18 cellular contexts compared by ENCODE assay signal in genomic region chr1:225626698-225627097, GRCh38. TPM values are rescaled to one million over a fixed set of nuclear protein-coding genes. Genes with fewer than 3 reads are reported as not detected.
DNase-seq lines count a peak whose midpoint lies in the region; ATAC-seq, FAIRE-seq and TF ChIP-seq lines count a peak whose summit lies in the region.
"Had no signal": no experiment of that assay in that cellular context is flagged by ENCODE, and none has a peak within 500 bp of the region (broad histone marks: within the 10 kb centered on the region; RNA-seq: fewer than 3 reads in every experiment).

No MANE protein-coding gene starts in this region.

- no peak overlapping the region for H2AFZ ChIP-seq in GM23338

- no peak for DNase-seq in GM23338 (ENCODE audit: low spot score)
- DNase-seq in WTC11 (ENCODE audit: low spot score): no peak
- peak; percentile 41 for DNase-seq in fibroblast of the aortic adventitia (ENCODE audit: low read depth)
- no peak for DNase-seq in frontal cortex (ENCODE audit: low spot score in 2 of 2)
- DNase-seq in activated CD4-positive, alpha-beta T cell treated with anti-CD3 and anti-CD28 coated beads for 48 hours: no peak
- DNase-seq in HFFc6: no peak
- DNase-seq: activated CD4-positive, alpha-beta T cell treated with anti-CD3 and anti-CD28 coated beads for 4 hours; activated naive CD4-positive, alpha-beta T cell treated with anti-CD3 and anti-CD28 coated beads for 36 hours; effector CD8-positive, alpha-beta T cell; H7; MV-4-11; NCI-H2081 treated with DMSO at 0.1 percent for 48 hours; NCI-H510A treated with DMSO at 0.1 percent for 48 hours; stimulated activated CD4-positive, alpha-beta T cell treated with anti-CD3 and anti-CD28 coated beads, Interleukin-4, amount 100 ng/mL, for 1 hour had no signal

- no peak overlapping the region for H3K4me3 Mint-ChIP-seq in GM23338
- H3K4me3 Mint-ChIP-seq in WTC11: no peak overlapping the region
- H3K4me3 Mint-ChIP-seq in HFFc6: no peak overlapping the region
- H3K4me3 Mint-ChIP-seq: activated naive CD4-positive, alpha-beta T cell treated with anti-CD3 and anti-CD28 coated beads for 36 hours; B cell had no signal

- H3K9me2 ChIP-seq in GM23338 (ENCODE audit: insufficient read depth): no peaks in the 10 kb centered on the region

- TF ChIP-seq CTCF in GM23338 (conservative IDR thresholded peaks at IDR 0.05; ENCODE audit: low read depth in 2 of 2): no peak
- TF ChIP-seq CTCF in WTC11 (IDR thresholded peaks at IDR 0.05): no peak
- no peak for TF ChIP-seq CTCF in fibroblast of the aortic adventitia (IDR thresholded peaks at IDR 0.05; ENCODE audit: insufficient read depth, low read length)
- TF ChIP-seq CTCF in HFFc6 (IDR thresholded peaks at IDR 0.05): no peak

- no peak overlapping the region for H3K4me2 ChIP-seq in GM23338

- H3K4me1 ChIP-seq in GM23338 (ENCODE audit: insufficient read depth) (peaks cover 30% of the 10 kb centered on the region; the same call in 1 of the 2 replicates), rectal smooth muscle tissue (ENCODE audit: control insufficient read depth, insufficient read depth, low read length) (peaks cover 12% of the 10 kb centered on the region)

- H3K27ac Mint-ChIP-seq in GM23338 (no peak overlapping the region), WTC11 (peak overlapping the region; percentile 69; the same call in 1 of the 2 replicates), HFFc6 (no peak overlapping the region)
- H3K27ac Mint-ChIP-seq: activated naive CD4-positive, alpha-beta T cell treated with anti-CD3 and anti-CD28 coated beads for 36 hours; B cell had no signal

- H3K36me3 ChIP-seq in GM23338 (ENCODE audit: insufficient read depth) (no peaks in the 10 kb centered on the region), rectal smooth muscle tissue (ENCODE audit: control insufficient read depth, insufficient read depth, low read length) (no peaks in the 10 kb centered on the region)

- no peaks in the 10 kb centered on the region; the same call in 2 of the 3 replicates for H3K9me3 Mint-ChIP-seq in GM23338
- no peaks in the 10 kb centered on the region; the same call in 1 of the 2 replicates for H3K9me3 Mint-ChIP-seq in WTC11
- H3K9me3 Mint-ChIP-seq in HFFc6: no peaks in the 10 kb centered on the region
- H3K9me3 Mint-ChIP-seq: activated naive CD4-positive, alpha-beta T cell treated with anti-CD3 and anti-CD28 coated beads for 36 hours had no signal

- ATAC-seq in GM23338 (no peak), WTC11 (no peak)
- ATAC-seq: body of pancreas, sciatic nerve had no signal

- H4K20me1 ChIP-seq in GM23338 (replicated peaks; ENCODE audit: insufficient read depth): peaks cover 77% of the 10 kb centered on the region

- H3K27ac ChIP-seq in GM23338 (ENCODE audit: low read depth) (peak overlapping the region; percentile 52; the same call in 1 of the 2 replicates), rectal smooth muscle tissue (ENCODE audit: low read depth, low read length) (peak overlapping the region; percentile 14)
- H3K27ac ChIP-seq: body of pancreas had no signal

- POLR2A ChIA-PET in WTC11 (lab: Charles Lee): interaction anchor here (0.5 kb wide), 1 partner anchor 78 kb away, joined by 5 read pairs; no protein-coding TSS in a partner anchor

- CTCF ChIA-PET in WTC11 (lab: Charles Lee): interaction anchor here (0.9 to 2.1 kb wide), 3 partner anchors 22 to 152 kb away, joined by 3 to 6 read pairs (median 4); no protein-coding TSS in a partner anchor

- peaks cover 28% of the 10 kb centered on the region for H3K36me3 Mint-ChIP-seq in GM23338 (ENCODE audit: low read depth)
- peaks cover 15% of the 10 kb centered on the region for H3K36me3 Mint-ChIP-seq in WTC11
- peaks cover 8% of the 10 kb centered on the region for H3K36me3 Mint-ChIP-seq in HFFc6 (ENCODE audit: low read depth)

- no peaks in the 10 kb centered on the region for H3K27me3 ChIP-seq in GM23338 (ENCODE audit: insufficient read depth)
- H3K27me3 ChIP-seq in rectal smooth muscle tissue (ENCODE audit: control insufficient read depth, insufficient read depth, low read length): no peaks in the 10 kb centered on the region
- H3K27me3 ChIP-seq: body of pancreas had no signal

- FAIRE-seq in frontal cortex (lab: Jason Lieb, UNC): no peak

- H3K27me3 Mint-ChIP-seq in GM23338 (ENCODE audit: insufficient read depth, low read depth, poor library complexity): no peaks in the 10 kb centered on the region
- H3K27me3 Mint-ChIP-seq in WTC11 (ENCODE audit: low read depth): no peaks in the 10 kb centered on the region
- no peaks in the 10 kb centered on the region; the same call in 1 of the 2 replicates for H3K27me3 Mint-ChIP-seq in HFFc6 (ENCODE audit: insufficient read depth)

- H3K4me1 Mint-ChIP-seq in GM23338: peaks cover 48% of the 10 kb centered on the region
- peaks cover 58% of the 10 kb centered on the region for H3K4me1 Mint-ChIP-seq in WTC11
- peaks cover 39% of the 10 kb centered on the region for H3K4me1 Mint-ChIP-seq in HFFc6 (ENCODE audit: low read depth)
- H3K4me1 Mint-ChIP-seq: B cell had no signal

- H3F3A ChIP-seq in GM23338 (replicated peaks; ENCODE audit: low read depth): no peaks in the 10 kb centered on the region

- peaks cover 100% of the 10 kb centered on the region for H3K79me2 ChIP-seq in GM23338 (replicated peaks; ENCODE audit: insufficient read depth)

- H3K9ac ChIP-seq in rectal smooth muscle tissue (ENCODE audit: low read length): no peak overlapping the region

- H3K4me3 ChIP-seq in GM23338 (no peak overlapping the region), fibroblast of the aortic adventitia (ENCODE audit: low read depth, low read length) (no peak overlapping the region), rectal smooth muscle tissue (ENCODE audit: low read length) (no peak overlapping the region)
- H3K4me3 ChIP-seq: body of pancreas had no signal

TF ChIP-seq in GM23338, 12 proteins besides CTCF, POLR2A, EP300 and RAD21 (continues in another document):
- TF ChIP-seq STAT1 (IDR thresholded peaks at IDR 0.05; ENCODE audit: unreplicated experiment) (no peak), ZNF331 (CRISPR knock-in tag; IDR thresholded peaks at IDR 0.05; ENCODE audit: low read depth) (no peak), NANOG (IDR thresholded peaks at IDR 0.05; ENCODE audit: borderline replicate concordance) (no peak)

TF ChIP-seq in WTC11, 78 proteins besides CTCF, POLR2A, EP300 and RAD21:
- TF ChIP-seq CBFB (CRISPR knock-in tag; IDR thresholded peaks at IDR 0.05; ENCODE audit: low read depth) (no peak), MAX (CRISPR knock-in tag; IDR thresholded peaks at IDR 0.05) (no peak)
- TF ChIP-seq, protein P1, sequence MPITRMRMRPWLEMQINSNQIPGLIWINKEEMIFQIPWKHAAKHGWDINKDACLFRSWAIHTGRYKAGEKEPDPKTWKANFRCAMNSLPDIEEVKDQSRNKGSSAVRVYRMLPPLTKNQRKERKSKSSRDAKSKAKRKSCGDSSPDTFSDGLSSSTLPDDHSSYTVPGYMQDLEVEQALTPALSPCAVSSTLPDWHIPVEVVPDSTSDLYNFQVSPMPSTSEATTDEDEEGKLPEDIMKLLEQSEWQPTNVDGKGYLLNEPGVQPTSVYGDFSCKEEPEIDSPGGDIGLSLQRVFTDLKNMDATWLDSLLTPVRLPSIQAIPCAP (CRISPR knock-in tag; IDR thresholded peaks at IDR 0.05): no peak
- TF ChIP-seq, protein P2, sequence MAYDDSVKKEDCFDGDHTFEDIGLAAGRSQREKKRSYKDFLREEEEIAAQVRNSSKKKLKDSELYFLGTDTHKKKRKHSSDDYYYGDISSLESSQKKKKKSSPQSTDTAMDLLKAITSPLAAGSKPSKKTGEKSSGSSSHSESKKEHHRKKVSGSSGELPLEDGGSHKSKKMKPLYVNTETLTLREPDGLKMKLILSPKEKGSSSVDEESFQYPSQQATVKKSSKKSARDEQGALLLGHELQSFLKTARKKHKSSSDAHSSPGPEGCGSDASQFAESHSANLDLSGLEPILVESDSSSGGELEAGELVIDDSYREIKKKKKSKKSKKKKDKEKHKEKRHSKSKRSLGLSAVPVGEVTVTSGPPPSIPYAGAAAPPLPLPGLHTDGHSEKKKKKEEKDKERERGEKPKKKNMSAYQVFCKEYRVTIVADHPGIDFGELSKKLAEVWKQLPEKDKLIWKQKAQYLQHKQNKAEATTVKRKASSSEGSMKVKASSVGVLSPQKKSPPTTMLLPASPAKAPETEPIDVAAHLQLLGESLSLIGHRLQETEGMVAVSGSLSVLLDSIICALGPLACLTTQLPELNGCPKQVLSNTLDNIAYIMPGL (CRISPR knock-in tag; IDR thresholded peaks at IDR 0.05): no peak
TF ChIP-seq in WTC11: peak in this region for 0.

RNA-seq across cellular contexts. Expression of gene ENAH, which starts 26.2 kb away (rescaled TPM):
- total RNA-seq in GM23338 (2014; rRNA removed; shearing (Covaris generic)): 184 and 196 TPM in 2 replicates
- polyA plus RNA-seq in GM23338 (2016; fragmentation: Nextera tagmentation; extraction: Ambion mirVana): 99.3 and 109 TPM in 2 replicates
- total RNA-seq in WTC11 (2021): 223 to 229 TPM (median 227 TPM) in 3 replicates
- 131 and 148 TPM in 2 replicates for total RNA-seq in fibroblast of the aortic adventitia (ENCODE audit: low replicate concordance)
- 48.5 TPM for total RNA-seq in frontal cortex
- total RNA-seq in HFFc6 (2021; fragmentation: NEBNext Ultra II Directional; extraction: Animal tissue kit (Norgen Biotek cat#: 25700)): 100 to 1,000 TPM; 133 to 171 (median 139) TPM
